15 cellular contexts compared by ENCODE assay signal in the genomic region with DNA sequence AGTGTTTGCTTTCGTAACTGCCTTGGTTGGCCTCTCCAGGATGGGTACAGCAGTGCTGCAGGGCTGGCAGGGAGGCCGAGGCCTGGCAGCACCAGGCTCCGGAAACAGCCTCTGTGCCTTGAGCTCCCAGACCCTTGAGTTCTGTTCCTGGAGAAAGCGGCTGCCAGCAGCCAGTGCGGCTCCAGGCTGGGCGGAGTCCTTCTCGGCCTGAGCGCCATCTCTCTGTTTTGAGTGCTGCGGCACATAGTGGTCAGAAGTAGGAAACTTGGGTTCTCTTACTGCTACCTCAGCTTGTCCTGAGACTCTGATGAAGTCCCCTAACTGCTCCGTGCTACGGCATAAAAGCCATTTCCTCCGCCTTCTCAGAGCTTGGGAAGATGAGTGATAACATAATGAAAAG.
DNase-seq lines count a peak whose midpoint lies in the region; ATAC-seq, FAIRE-seq and TF ChIP-seq lines count a peak whose summit lies in the region.
"Had no signal": no experiment of that assay in that cellular context is flagged by ENCODE, and none has a peak within 500 bp of the region (broad histone marks: within the 10 kb centered on the region; RNA-seq: fewer than 3 reads in every experiment).

No MANE protein-coding gene starts in this region.

- H3F3A ChIP-seq in PC-9 (ENCODE audit: insufficient read depth, low read depth), result no peaks in the 10 kb centered on the region

- TF ChIP-seq CTCF in HepG2 (CRISPR knock-in tag; IDR thresholded peaks at IDR 0.05), result no peak
- no peak for TF ChIP-seq CTCF in right lobe of liver (IDR thresholded peaks at IDR 0.05)
- no peak for TF ChIP-seq CTCF in PC-9 (conservative IDR thresholded peaks at IDR 0.05)
- no peak for TF ChIP-seq CTCF in coronary artery (IDR thresholded peaks at IDR 0.05)

- H3K9me3 ChIP-seq in HepG2 (ENCODE audit: low read length) (no peaks in the 10 kb centered on the region), right lobe of liver (no peaks in the 10 kb centered on the region), PC-9 (ENCODE audit: insufficient read depth, low read depth) (no peaks in the 10 kb centered on the region)
- H3K9me3 ChIP-seq: psoas muscle had no signal

- TF ChIP-seq RAD21 in HepG2 (CRISPR knock-in tag; IDR thresholded peaks at IDR 0.05), result no peak

- H4K20me1 ChIP-seq in HepG2 (ENCODE audit: insufficient read depth, low read length), result no peaks in the 10 kb centered on the region
- no peaks in the 10 kb centered on the region for H4K20me1 ChIP-seq in PC-9 (ENCODE audit: insufficient read depth)

- TF ChIP-seq EP300 in HepG2 (IDR thresholded peaks at IDR 0.05; ENCODE audit: low read depth in 2 of 2, low read length in 2 of 2), result no peak
- TF ChIP-seq EP300 in HepG2 (CRISPR knock-in tag; IDR thresholded peaks at IDR 0.05; ENCODE audit: borderline replicate concordance), result no peak

- CTCF ChIA-PET in HepG2 (lab: Yijun Ruan, JAX; ENCODE audit: low intra/inter-chr PET ratio, low total read pairs) (no interaction called here), PC-9 (lab: Charles Lee) (no interaction called here)

- WGBS in HepG2 (ENCODE audit: low lambda C conversion rate), result 49% methylated on average over 8 of the region's 12 CpGs
- WGBS in right lobe of liver (ENCODE audit: insufficient coverage, low coverage, low lambda C conversion rate, missing lambda C conversion rate), result 26% methylated on average over 3 of the region's 12 CpGs

- H3K9ac ChIP-seq in HepG2 (ENCODE audit: insufficient read depth, low read depth, low read length), result no peak overlapping the region

- H3K4me2 ChIP-seq in HepG2 (ENCODE audit: low read depth, low read length) (no peak overlapping the region), PC-9 (no peak overlapping the region)

- H3K4me1 ChIP-seq in HepG2 (ENCODE audit: insufficient read depth, low read length) (no peaks in the 10 kb centered on the region), right lobe of liver (peaks cover 0 to 9% (median 0%) of the 10 kb centered on the region in 4 donors), PC-9 (replicated peaks; ENCODE audit: insufficient read depth) (no peaks in the 10 kb centered on the region)
- H3K4me1 ChIP-seq: psoas muscle had no signal

- ATAC-seq in HepG2, result peak; percentile 80
- no peak for ATAC-seq in right lobe of liver
- ATAC-seq in HG03469 (IDR thresholded peaks at IDR 0.05; ENCODE audit: unreplicated experiment), result no peak
- no peak for ATAC-seq in GM18907 (IDR thresholded peaks at IDR 0.05; ENCODE audit: unreplicated experiment)
- ATAC-seq: Panc1, psoas muscle had no signal

- no peak overlapping the region for H2AFZ ChIP-seq in HepG2 (ENCODE audit: low read length)
- 0 out of 2 replicates have a peak overlapping the region, but pooled peaks have one; percentile 26 for H2AFZ ChIP-seq in PC-9

- BruUV-seq in HepG2 (replicated peaks; lab: Mats Ljungman, UMichigan) (no TSS peak), PC-9 (replicated peaks; lab: Mats Ljungman, UMichigan) (no TSS peak)

- H3K79me2 ChIP-seq in HepG2 (ENCODE audit: insufficient read depth, low read length), result no peaks in the 10 kb centered on the region
- H3K79me2 ChIP-seq in PC-9 (ENCODE audit: low read depth), result no peaks in the 10 kb centered on the region

- POLR2A ChIA-PET in HepG2 (lab: Yijun Ruan, JAX), result no interaction called here
- POLR2A ChIA-PET in PC-9 (lab: Charles Lee; ENCODE audit: unreplicated experiment), result interaction anchor here (0.7 kb wide), 1 partner anchor 480 kb away, joined by 3 read pairs; no protein-coding TSS in a partner anchor

- H3K27me3 ChIP-seq in HepG2 (ENCODE audit: control insufficient read depth in 1 of 2, insufficient read depth in 2 of 2, low read length in 2 of 2) (peaks cover 0 to 9% of the 10 kb centered on the region in 2 experiments; a peak in 1 of 5 replicates), right lobe of liver (no peaks in the 10 kb centered on the region), PC-9 (ENCODE audit: insufficient read depth, low read depth) (peaks cover 79% of the 10 kb centered on the region)

- no peak for FAIRE-seq in HepG2 (lab: Jason Lieb, UNC)
- FAIRE-seq: H54 had no signal

- H3K9me2 ChIP-seq in PC-9 (ENCODE audit: insufficient read depth), result no peaks in the 10 kb centered on the region

- in situ Hi-C loops in HepG2 (cut with HindIII; ENCODE audit: extremely low pct_ligation_motif_present, low pct_unique_long_range_greater_than_20kb), result no loop called here

- DNase-seq in HepG2 (ENCODE audit: low spot score), result no peak
- no peak for DNase-seq in right lobe of liver
- DNase-seq in PC-9, result no peak
- DNase-seq in hepatic stellate cell (ENCODE audit: low spot score), result peak; percentile 16
- no peak for DNase-seq in coronary artery (ENCODE audit: low spot score)
- no peak for DNase-seq in NCI-H2029 (lab: John Stamatoyannopoulos, UW)
- DNase-seq: anterior cingulate cortex; foreskin melanocyte; Kasumi-1; psoas muscle; stimulated activated CD4-positive, alpha-beta T cell treated with anti-CD3 and anti-CD28 coated beads, Interleukin-2, amount 100 ng/mL, for 24 hours had no signal

- no peaks in the 10 kb centered on the region for H3K36me3 ChIP-seq in HepG2 (replicated peaks in 1 of 2; ENCODE audit: control insufficient read depth in 1 of 2, insufficient read depth in 2 of 2, low read length in 2 of 2)
- H3K36me3 ChIP-seq in right lobe of liver, result no peaks in the 10 kb centered on the region
- H3K36me3 ChIP-seq in PC-9 (ENCODE audit: low read depth), result no peaks in the 10 kb centered on the region

- H3K27ac ChIP-seq in HepG2 (ENCODE audit: extremely low read length, insufficient read depth, low read length) (no peak overlapping the region), right lobe of liver (no peak overlapping the region), PC-9 (no peak overlapping the region), coronary artery (no peak overlapping the region)
- H3K27ac ChIP-seq: psoas muscle had no signal

- no peak overlapping the region for H3K4me3 ChIP-seq in HepG2 (replicated peaks in 1 of 3; ENCODE audit: insufficient read depth in 1 of 3, low read depth in 2 of 3, low read length in 3 of 3)
- H3K4me3 ChIP-seq in right lobe of liver, result no peak overlapping the region
- H3K4me3 ChIP-seq in PC-9, result no peak overlapping the region
- H3K4me3 ChIP-seq in coronary artery, result no peak overlapping the region
- H3K4me3 ChIP-seq: psoas muscle had no signal

- TF ChIP-seq POLR2A in HepG2 (IDR thresholded peaks at IDR 0.05; ENCODE audit: insufficient read depth in 1 of 2, low read depth in 2 of 2, low read length in 2 of 2), result no peak
- TF ChIP-seq POLR2A in right lobe of liver (IDR thresholded peaks at IDR 0.05), result no peak

- intact Hi-C loops in HepG2 (cut with micrococcal nuclease; ENCODE audit: unreplicated experiment) (no loop called here), right lobe of liver (cut with DNase I) (no loop called here), PC-9 (cut with micrococcal nuclease; ENCODE audit: unreplicated experiment) (no loop called here)

TF ChIP-seq in HepG2, 621 proteins besides CTCF, POLR2A, EP300 and RAD21 (continues in another document):
- TF ChIP-seq ZFP36L1 (CRISPR knock-in tag; IDR thresholded peaks at IDR 0.05) (no peak), ZNF44 (CRISPR knock-in tag; IDR thresholded peaks at IDR 0.05) (no peak), PRDM15 (CRISPR knock-in tag; IDR thresholded peaks at IDR 0.05) (no peak), ZNF225 (CRISPR knock-in tag; IDR thresholded peaks at IDR 0.05) (no peak), CHCHD3 (CRISPR knock-in tag; IDR thresholded peaks at IDR 0.05) (no peak), FOXA1 (IDR thresholded peaks at IDR 0.05) (no peak), FOXA1 (CRISPR knock-in tag; IDR thresholded peaks at IDR 0.05) (no peak)
- TF ChIP-seq, protein P1, sequence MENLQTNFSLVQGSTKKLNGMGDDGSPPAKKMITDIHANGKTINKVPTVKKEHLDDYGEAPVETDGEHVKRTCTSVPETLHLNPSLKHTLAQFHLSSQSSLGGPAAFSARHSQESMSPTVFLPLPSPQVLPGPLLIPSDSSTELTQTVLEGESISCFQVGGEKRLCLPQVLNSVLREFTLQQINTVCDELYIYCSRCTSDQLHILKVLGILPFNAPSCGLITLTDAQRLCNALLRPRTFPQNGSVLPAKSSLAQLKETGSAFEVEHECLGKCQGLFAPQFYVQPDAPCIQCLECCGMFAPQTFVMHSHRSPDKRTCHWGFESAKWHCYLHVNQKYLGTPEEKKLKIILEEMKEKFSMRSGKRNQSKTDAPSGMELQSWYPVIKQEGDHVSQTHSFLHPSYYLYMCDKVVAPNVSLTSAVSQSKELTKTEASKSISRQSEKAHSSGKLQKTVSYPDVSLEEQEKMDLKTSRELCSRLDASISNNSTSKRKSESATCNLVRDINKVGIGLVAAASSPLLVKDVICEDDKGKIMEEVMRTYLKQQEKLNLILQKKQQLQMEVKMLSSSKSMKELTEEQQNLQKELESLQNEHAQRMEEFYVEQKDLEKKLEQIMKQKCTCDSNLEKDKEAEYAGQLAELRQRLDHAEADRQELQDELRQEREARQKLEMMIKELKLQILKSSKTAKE (CRISPR knock-in tag; IDR thresholded peaks at IDR 0.05; ENCODE audit: borderline replicate concordance), result no peak
